8 cellular contexts compared by ENCODE assay signal in the genomic region with DNA sequence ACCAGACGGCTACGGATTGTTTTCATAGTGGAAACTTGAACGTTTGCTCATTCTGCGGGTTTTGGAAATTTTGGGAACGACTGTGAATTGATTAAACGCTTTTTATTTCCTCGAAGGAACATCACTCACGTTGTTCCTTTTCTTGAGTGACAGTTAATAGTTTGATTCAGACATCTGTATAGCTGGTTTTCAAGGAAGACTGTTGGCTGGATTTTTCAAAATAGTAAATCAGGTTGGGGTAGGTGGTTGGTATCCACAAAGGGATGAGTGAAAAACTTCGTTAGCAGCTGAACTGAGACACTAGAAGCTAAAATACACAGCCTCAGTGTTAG.
A peak's percentile ranks its signal among the peaks of the same experiment; 100 is the strongest.
DNase-seq lines count a peak whose midpoint lies in the region; ATAC-seq and TF ChIP-seq lines count a peak whose summit lies in the region.

No MANE protein-coding gene starts in this region.

- 0 out of 2 replicates have a peak, but pooled peaks cover 4% of the 10 kb centered on the region for H3K79me2 ChIP-seq in SU-DHL-6 (ENCODE audit: insufficient read depth, low read length)

- H3K4me2 ChIP-seq in SU-DHL-6 (ENCODE audit: low read depth, low read length, poor library complexity, severe bottlenecking): peak overlapping the region; percentile 80

- no peak for DNase-seq in fibroblast of pulmonary artery (ENCODE audit: low read depth)
- DNase-seq in retinal pigment epithelial cell (ENCODE audit: low read depth): no peak

- no peaks in the 10 kb centered on the region for H3K27me3 ChIP-seq in SU-DHL-6 (ENCODE audit: low read length)

- H3K36me3 ChIP-seq in SU-DHL-6 (ENCODE audit: low read length): no peaks in the 10 kb centered on the region

- TF ChIP-seq CTCF in SU-DHL-6 (IDR thresholded peaks at IDR 0.05; ENCODE audit: insufficient read depth, low read length, poor library complexity, severe bottlenecking) (no peak), fibroblast of pulmonary artery (IDR thresholded peaks at IDR 0.05; ENCODE audit: low read length, missing control alignments) (no peak), retinal pigment epithelial cell (conservative IDR thresholded peaks at IDR 0.05; ENCODE audit: low read depth, low read length) (no peak)

- no peak overlapping the region for H2AFZ ChIP-seq in SU-DHL-6 (ENCODE audit: low read depth, low read length, severe bottlenecking)

- no peak overlapping the region for H3K27ac ChIP-seq in SU-DHL-6 (ENCODE audit: low read depth, low read length)

- H3K9me3 ChIP-seq in SU-DHL-6 (ENCODE audit: insufficient read depth, low read length): no peaks in the 10 kb centered on the region

- H3K4me3 ChIP-seq in GM08714 (ENCODE audit: low read length) (peak overlapping the region; percentile 75), SU-DHL-6 (ENCODE audit: insufficient read depth, low read length, poor library complexity, severe bottlenecking) (peak overlapping the region; percentile 70), fibroblast of pulmonary artery (replicated peaks; ENCODE audit: low read depth, low read length) (peak overlapping the region; percentile 75), retinal pigment epithelial cell (ENCODE audit: low read length) (peak overlapping the region; percentile 75)

- no peaks in the 10 kb centered on the region for H3K9me2 ChIP-seq in SU-DHL-6 (replicated peaks; ENCODE audit: insufficient read depth, low read length)

- peak overlapping the region; percentile 66 for H3K9ac ChIP-seq in SU-DHL-6 (ENCODE audit: low read length)

- peaks cover 4% of the 10 kb centered on the region; the same call in 1 of the 2 replicates for H4K20me1 ChIP-seq in SU-DHL-6 (ENCODE audit: low read depth, low read length)

- no peaks in the 10 kb centered on the region; the same call in 1 of the 2 replicates for H3F3A ChIP-seq in SU-DHL-6 (ENCODE audit: insufficient read depth)

- no peak for ATAC-seq in GM21737 (IDR thresholded peaks at IDR 0.05; ENCODE audit: unreplicated experiment)
- ATAC-seq in GM18517 (IDR thresholded peaks at IDR 0.05; ENCODE audit: unreplicated experiment): no peak
- no peak for ATAC-seq in GM21717 (IDR thresholded peaks at IDR 0.05; ENCODE audit: unreplicated experiment)
- ATAC-seq in GM19455 (IDR thresholded peaks at IDR 0.05; ENCODE audit: unreplicated experiment): no peak
